Comparison of ENCODE assay signal across 1 cellular context in genomic region chr9:130240410-130241197, GRCh38.
TF ChIP-seq lines count a peak whose summit lies in the region.

No MANE protein-coding gene starts in this region.

TF ChIP-seq in H1, 55 proteins besides CTCF, POLR2A, EP300 and RAD21 (continued from another document):
- no peak for TF ChIP-seq CHD7 (IDR thresholded peaks at IDR 0.05; ENCODE audit: insufficient replicate concordance, low read length)
- no peak for TF ChIP-seq SIN3A (conservative IDR thresholded peaks at IDR 0.05 in 1 of 2, IDR thresholded peaks at IDR 0.05 in 1 of 2; ENCODE audit: low read depth in 1 of 2, low read length in 2 of 2)
- TF ChIP-seq RBBP5 (IDR thresholded peaks at IDR 0.05; ENCODE audit: borderline replicate concordance, low read depth, low read length): no peak
- TF ChIP-seq RNF2 (IDR thresholded peaks at IDR 0.05; ENCODE audit: borderline replicate concordance, low read depth, low read length, missing control alignments, poor library complexity, severe bottlenecking): no peak
- TF ChIP-seq HDAC6 (IDR thresholded peaks at IDR 0.05; ENCODE audit: low read depth, low read length): no peak
- no peak for TF ChIP-seq KDM5A (IDR thresholded peaks at IDR 0.05; ENCODE audit: low read length)
- no peak for TF ChIP-seq SIRT6 (IDR thresholded peaks at IDR 0.05; ENCODE audit: low read length)
- peak; percentile 97 for TF ChIP-seq USF2 (IDR thresholded peaks at IDR 0.05; ENCODE audit: low read length)
- TF ChIP-seq ASH2L (IDR thresholded peaks at IDR 0.05; ENCODE audit: low read length): no peak
- TF ChIP-seq MAX (IDR thresholded peaks at IDR 0.05): peak; percentile 66; the same call in 1 of the 2 replicates
- no peak for TF ChIP-seq EGR1 (IDR thresholded peaks at IDR 0.05; ENCODE audit: borderline replicate concordance, low read depth, low read length)
- peak; percentile 65 for TF ChIP-seq E2F6 (IDR thresholded peaks at IDR 0.05)
- TF ChIP-seq GABPA (IDR thresholded peaks at IDR 0.05; ENCODE audit: borderline replicate concordance, insufficient read depth, low read length): no peak
- TF ChIP-seq ATF3 (IDR thresholded peaks at IDR 0.05; ENCODE audit: insufficient read depth, low read depth, low read length): peak; percentile 91
- TF ChIP-seq SP2 (IDR thresholded peaks at IDR 0.05; ENCODE audit: low read length): no peak
- TF ChIP-seq BRCA1 (IDR thresholded peaks at IDR 0.05; ENCODE audit: low read depth, low read length): no peak
- TF ChIP-seq PHF8 (conservative IDR thresholded peaks at IDR 0.05; ENCODE audit: low read depth, low read length): no peak
- TF ChIP-seq TCF12 (IDR thresholded peaks at IDR 0.05; ENCODE audit: low read depth, low read length): no peak
- no peak for TF ChIP-seq KDM1A (IDR thresholded peaks at IDR 0.05; ENCODE audit: borderline replicate concordance, low read length)
- TF ChIP-seq CBX8 (IDR thresholded peaks at IDR 0.05; ENCODE audit: borderline replicate concordance, low read depth, low read length): no peak
